ENCODE assay signal across 10 cellular contexts in the genomic region with DNA sequence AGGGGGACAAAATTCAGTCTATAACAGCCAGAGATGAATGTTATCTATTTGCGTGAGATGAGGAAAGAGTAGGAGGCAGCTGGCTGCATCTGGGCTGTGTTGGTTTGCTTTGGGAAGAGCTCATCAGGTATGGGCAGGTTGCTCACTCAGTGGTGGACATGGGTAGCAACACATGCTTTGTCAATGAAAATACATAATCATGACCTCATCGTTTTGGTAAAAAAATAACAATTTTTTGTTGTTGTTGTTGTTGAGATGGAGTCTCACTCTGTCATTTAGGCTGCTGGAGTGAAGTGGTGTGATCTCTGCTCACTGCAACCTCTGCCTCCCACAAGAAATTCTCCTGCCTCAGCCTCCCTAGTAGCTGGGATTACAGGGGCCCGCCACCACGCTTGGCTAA. TPM values are rescaled to one million over a fixed set of nuclear protein-coding genes. Genes with fewer than 3 reads are reported as not detected.
"Had no signal": no experiment of that assay in that cellular context is flagged by ENCODE, and none has a peak within 500 bp of the region (broad histone marks: within the 10 kb centered on the region; RNA-seq: fewer than 3 reads in every experiment).

No MANE protein-coding gene starts in this region.

- H3K4me3 Mint-ChIP-seq: GM23338, H9, HFFc6 had no signal

- H3K27ac Mint-ChIP-seq: GM23338, H9, HFFc6 had no signal

- H3K9me3 Mint-ChIP-seq: GM23338, HFFc6 had no signal

- H2AFZ ChIP-seq: GM23338 had no signal

- FAIRE-seq: H1, H54, K562 had no signal

- DNase-seq: H9, HCEC 1CT, HFFc6, IMR-90, KG1 had no signal

- ATAC-seq: GM23338, K562 had no signal

- H3K4me1 Mint-ChIP-seq: GM23338, H9 had no signal

- H3K4me3 ChIP-seq: GM23338, K562 had no signal

- H3K4me2 ChIP-seq: GM23338 had no signal

RNA-seq across cellular contexts. Expression of gene GLOD5, which starts 16.3 kb away (rescaled TPM):
- total RNA-seq: GM23338, H1, H9, HFFc6, HT1080, IMR-90 had no signal
- polyA plus RNA-seq: GM23338, IMR-90 had no signal

RNA-seq across cellular contexts. Expression of gene GATA1, which starts 41.2 kb away (rescaled TPM):
- total RNA-seq: GM23338, H1, H9, HFFc6, HT1080, IMR-90 had no signal
- polyA plus RNA-seq: GM23338, IMR-90 had no signal
